ENCODE assay signal across 1 cellular context in genomic region chr15:45187578-45187893, GRCh38.
TF ChIP-seq lines count a peak whose summit lies in the region.

No MANE protein-coding gene starts in this region.

TF ChIP-seq in H1, 55 proteins besides CTCF, POLR2A, EP300 and RAD21:
- TF ChIP-seq PHF8 (conservative IDR thresholded peaks at IDR 0.05; ENCODE audit: low read depth, low read length), result peak; percentile 32; the same call in 1 of the 2 replicates
- TF ChIP-seq ATF3 (IDR thresholded peaks at IDR 0.05; ENCODE audit: insufficient read depth, low read depth, low read length), result no peak
